In genomic region chr17:77772461-77772897, GRCh38 we compare ENCODE assay signal across 1 cellular context.
TF ChIP-seq lines count a peak whose summit lies in the region.

No MANE protein-coding gene starts in this region.

TF ChIP-seq in HepG2, 621 proteins besides CTCF, POLR2A, EP300 and RAD21 (continued from another document and continues in another):
- TF ChIP-seq, protein P1, sequence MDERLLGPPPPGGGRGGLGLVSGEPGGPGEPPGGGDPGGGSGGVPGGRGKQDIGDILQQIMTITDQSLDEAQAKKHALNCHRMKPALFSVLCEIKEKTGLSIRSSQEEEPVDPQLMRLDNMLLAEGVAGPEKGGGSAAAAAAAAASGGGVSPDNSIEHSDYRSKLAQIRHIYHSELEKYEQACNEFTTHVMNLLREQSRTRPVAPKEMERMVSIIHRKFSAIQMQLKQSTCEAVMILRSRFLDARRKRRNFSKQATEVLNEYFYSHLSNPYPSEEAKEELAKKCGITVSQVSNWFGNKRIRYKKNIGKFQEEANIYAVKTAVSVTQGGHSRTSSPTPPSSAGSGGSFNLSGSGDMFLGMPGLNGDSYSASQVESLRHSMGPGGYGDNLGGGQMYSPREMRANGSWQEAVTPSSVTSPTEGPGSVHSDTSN (CRISPR knock-in tag; IDR thresholded peaks at IDR 0.05): no peak
- TF ChIP-seq MAZ (IDR thresholded peaks at IDR 0.05; ENCODE audit: borderline replicate concordance, low read depth, low read length) (peak; percentile 53; the same call in 1 of the 2 replicates), MAZ (CRISPR knock-in tag; IDR thresholded peaks at IDR 0.05; ENCODE audit: low read depth) (0 out of 2 replicates have a peak, but pooled peaks have one; percentile 36), ZNF207 (IDR thresholded peaks at IDR 0.05; ENCODE audit: borderline replicate concordance) (no peak), TBL1XR1 (IDR thresholded peaks at IDR 0.05; ENCODE audit: borderline replicate concordance, low read length, partially characterized antibody) (peak; percentile 26), REPIN1 (CRISPR knock-in tag; IDR thresholded peaks at IDR 0.05; ENCODE audit: borderline replicate concordance, low read depth) (0 out of 2 replicates have a peak, but pooled peaks have one; percentile 20), IKZF4 (CRISPR knock-in tag; IDR thresholded peaks at IDR 0.05; ENCODE audit: borderline replicate concordance, low read depth, not compliant biosample characterization) (peak; percentile 38), ARHGAP35 (CRISPR knock-in tag; IDR thresholded peaks at IDR 0.05; ENCODE audit: borderline replicate concordance) (no peak), NONO (IDR thresholded peaks at IDR 0.05) (no peak), NONO (CRISPR knock-in tag; conservative IDR thresholded peaks at IDR 0.05) (no peak), THYN1 (CRISPR knock-in tag; IDR thresholded peaks at IDR 0.05; ENCODE audit: borderline replicate concordance, low read depth) (no peak), EZH2 (conservative IDR thresholded peaks at IDR 0.05; ENCODE audit: low read depth, low read length) (0 out of 2 replicates have a peak, but pooled peaks have one; percentile 55), ZNF883 (CRISPR knock-in tag; IDR thresholded peaks at IDR 0.05; ENCODE audit: not compliant biosample characterization) (peak; percentile 49), HCFC1 (IDR thresholded peaks at IDR 0.05; ENCODE audit: low read depth, low read length) (no peak), ZNF276 (CRISPR knock-in tag; IDR thresholded peaks at IDR 0.05; ENCODE audit: low read depth) (no peak), ZFP90 (CRISPR knock-in tag; IDR thresholded peaks at IDR 0.05; ENCODE audit: borderline replicate concordance) (peak; percentile 33; the same call in 1 of the 2 replicates), HOXA3 (CRISPR knock-in tag; IDR thresholded peaks at IDR 0.05) (peak; percentile 22; the same call in 1 of the 2 replicates), ZSCAN30 (CRISPR knock-in tag; IDR thresholded peaks at IDR 0.05) (no peak), ZNF850 (CRISPR knock-in tag; conservative IDR thresholded peaks at IDR 0.05) (no peak), SRSF1 (optimal IDR thresholded peaks at IDR 0.05; ENCODE audit: low read depth, low read length) (no peak), RNF2 (conservative IDR thresholded peaks at IDR 0.05; ENCODE audit: low read depth) (no peak), RNF219 (CRISPR knock-in tag; IDR thresholded peaks at IDR 0.05) (no peak), ZNF281 (CRISPR knock-in tag; IDR thresholded peaks at IDR 0.05; ENCODE audit: borderline replicate concordance) (no peak), STAG1 (CRISPR knock-in tag; IDR thresholded peaks at IDR 0.05) (peak; percentile 81), ZNF556 (CRISPR knock-in tag; IDR thresholded peaks at IDR 0.05; ENCODE audit: borderline replicate concordance) (peak; percentile 32; the same call in 1 of the 2 replicates), ZNF501 (CRISPR knock-in tag; IDR thresholded peaks at IDR 0.05) (no peak), ZNF816 (CRISPR knock-in tag; IDR thresholded peaks at IDR 0.05; ENCODE audit: borderline replicate concordance) (no peak), ZNF788 (CRISPR knock-in tag; IDR thresholded peaks at IDR 0.05; ENCODE audit: borderline replicate concordance) (no peak), ZNF20 (CRISPR knock-in tag; IDR thresholded peaks at IDR 0.05) (no peak), SOX5 (CRISPR knock-in tag; IDR thresholded peaks at IDR 0.05; ENCODE audit: borderline replicate concordance) (no peak), SMAD3 (CRISPR knock-in tag; IDR thresholded peaks at IDR 0.05) (no peak), ZNF607 (CRISPR knock-in tag; IDR thresholded peaks at IDR 0.05; ENCODE audit: borderline replicate concordance) (no peak), ZNF567 (CRISPR knock-in tag; IDR thresholded peaks at IDR 0.05; ENCODE audit: borderline replicate concordance) (no peak), ZNF75D (CRISPR knock-in tag; IDR thresholded peaks at IDR 0.05; ENCODE audit: borderline replicate concordance) (no peak), ZFAT (CRISPR knock-in tag; conservative IDR thresholded peaks at IDR 0.05) (no peak), KDM2A (CRISPR knock-in tag; IDR thresholded peaks at IDR 0.05; ENCODE audit: borderline replicate concordance, low read depth) (peak; percentile 66; the same call in 1 of the 2 replicates), ZNF101 (CRISPR knock-in tag; IDR thresholded peaks at IDR 0.05; ENCODE audit: borderline replicate concordance, low read depth) (no peak), YY1 (IDR thresholded peaks at IDR 0.05; ENCODE audit: insufficient read depth, insufficient replicate concordance, low read depth, low read length) (peak; percentile 14), SP1 (IDR thresholded peaks at IDR 0.05) (no peak), SP1 (CRISPR knock-in tag; IDR thresholded peaks at IDR 0.05) (peak; percentile 51; the same call in 1 of the 2 replicates), JARID2 (CRISPR knock-in tag; IDR thresholded peaks at IDR 0.05; ENCODE audit: insufficient replicate concordance) (no peak), ZBTB21 (CRISPR knock-in tag; IDR thresholded peaks at IDR 0.05) (no peak), JUN (CRISPR knock-in tag; IDR thresholded peaks at IDR 0.05) (no peak), ZSCAN21 (CRISPR knock-in tag; IDR thresholded peaks at IDR 0.05; ENCODE audit: borderline replicate concordance) (no peak), TBX3 (IDR thresholded peaks at IDR 0.05; ENCODE audit: borderline replicate concordance) (no peak), ZNF768 (CRISPR knock-in tag; IDR thresholded peaks at IDR 0.05) (no peak), ZKSCAN1 (IDR thresholded peaks at IDR 0.05; ENCODE audit: low read length) (no peak), ZNF430 (CRISPR knock-in tag; IDR thresholded peaks at IDR 0.05) (no peak), ZNF136 (CRISPR knock-in tag; IDR thresholded peaks at IDR 0.05; ENCODE audit: low read depth) (0 out of 2 replicates have a peak, but pooled peaks have one; percentile 38), SUZ12 (IDR thresholded peaks at IDR 0.05; ENCODE audit: low read depth, low read length) (no peak), ELF1 (CRISPR knock-in tag; IDR thresholded peaks at IDR 0.05) (no peak), SKI (IDR thresholded peaks at IDR 0.05; ENCODE audit: partially characterized antibody) (no peak), NAIF1 (CRISPR knock-in tag; IDR thresholded peaks at IDR 0.05; ENCODE audit: borderline replicate concordance) (no peak), BRD4 (CRISPR knock-in tag; IDR thresholded peaks at IDR 0.05) (no peak), MED13 (CRISPR knock-in tag; IDR thresholded peaks at IDR 0.05) (no peak), KAT8 (CRISPR knock-in tag; IDR thresholded peaks at IDR 0.05) (no peak), SP4 (CRISPR knock-in tag; IDR thresholded peaks at IDR 0.05) (peak; percentile 20; the same call in 1 of the 2 replicates), MTA1 (CRISPR knock-in tag; IDR thresholded peaks at IDR 0.05; ENCODE audit: borderline replicate concordance) (no peak), ZNF790 (CRISPR knock-in tag; IDR thresholded peaks at IDR 0.05; ENCODE audit: borderline replicate concordance) (0 out of 2 replicates have a peak, but pooled peaks have one; percentile 41), ZNF770 (CRISPR knock-in tag; IDR thresholded peaks at IDR 0.05) (no peak), ATF4 (CRISPR knock-in tag; IDR thresholded peaks at IDR 0.05) (no peak), ZNF274 (CRISPR knock-in tag; IDR thresholded peaks at IDR 0.05) (0 out of 2 replicates have a peak, but pooled peaks have one; percentile 34), NKX3-1 (CRISPR knock-in tag; IDR thresholded peaks at IDR 0.05) (no peak), AKAP8 (CRISPR knock-in tag; IDR thresholded peaks at IDR 0.05) (no peak)
- TF ChIP-seq, protein P2, sequence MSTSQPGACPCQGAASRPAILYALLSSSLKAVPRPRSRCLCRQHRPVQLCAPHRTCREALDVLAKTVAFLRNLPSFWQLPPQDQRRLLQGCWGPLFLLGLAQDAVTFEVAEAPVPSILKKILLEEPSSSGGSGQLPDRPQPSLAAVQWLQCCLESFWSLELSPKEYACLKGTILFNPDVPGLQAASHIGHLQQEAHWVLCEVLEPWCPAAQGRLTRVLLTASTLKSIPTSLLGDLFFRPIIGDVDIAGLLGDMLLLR (CRISPR knock-in tag; IDR thresholded peaks at IDR 0.05): no peak
- TF ChIP-seq, protein P3, sequence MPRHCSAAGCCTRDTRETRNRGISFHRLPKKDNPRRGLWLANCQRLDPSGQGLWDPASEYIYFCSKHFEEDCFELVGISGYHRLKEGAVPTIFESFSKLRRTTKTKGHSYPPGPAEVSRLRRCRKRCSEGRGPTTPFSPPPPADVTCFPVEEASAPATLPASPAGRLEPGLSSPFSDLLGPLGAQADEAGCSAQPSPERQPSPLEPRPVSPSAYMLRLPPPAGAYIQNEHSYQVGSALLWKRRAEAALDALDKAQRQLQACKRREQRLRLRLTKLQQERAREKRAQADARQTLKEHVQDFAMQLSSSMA (CRISPR knock-in tag; IDR thresholded peaks at IDR 0.05): no peak
